Comparison of ENCODE assay signal across 15 cellular contexts in genomic region chr1:239831577-239832355, GRCh38.
DNase-seq lines count a peak whose midpoint lies in the region; ATAC-seq and TF ChIP-seq lines count a peak whose summit lies in the region.
"Had no signal": no experiment of that assay in that cellular context is flagged by ENCODE, and none has a peak within 500 bp of the region (broad histone marks: within the 10 kb centered on the region; RNA-seq: fewer than 3 reads in every experiment).

No MANE protein-coding gene starts in this region.

- no peaks in the 10 kb centered on the region for H4K20me1 ChIP-seq in OCI-LY3 (ENCODE audit: insufficient read depth, low read length)

- no peaks in the 10 kb centered on the region for H3K9me3 Mint-ChIP-seq in endothelial cell (ENCODE audit: unreplicated experiment)
- H3K9me3 Mint-ChIP-seq: CD4-positive, alpha-beta T cell; H9 had no signal

- H3K27me3 Mint-ChIP-seq in endothelial cell (ENCODE audit: unreplicated experiment): peaks cover 9% of the 10 kb centered on the region
- H3K27me3 Mint-ChIP-seq: B cell; CD4-positive, alpha-beta T cell had no signal

- H3K4me1 ChIP-seq in BE2C: peaks cover 13% of the 10 kb centered on the region
- peaks cover 11% of the 10 kb centered on the region for H3K4me1 ChIP-seq in OCI-LY3 (ENCODE audit: low read length)
- H3K4me1 ChIP-seq: Caco-2 had no signal

- TF ChIP-seq CTCF in BE2C (IDR thresholded peaks at IDR 0.05; ENCODE audit: low read depth, low read length) (no peak), OCI-LY3 (IDR thresholded peaks at IDR 0.05; ENCODE audit: low read depth, low read length) (no peak), endothelial cell (IDR thresholded peaks at IDR 0.05; ENCODE audit: unreplicated experiment) (no peak)

- H3K4me1 Mint-ChIP-seq in endothelial cell (ENCODE audit: unreplicated experiment): peaks cover 53% of the 10 kb centered on the region
- H3K4me1 Mint-ChIP-seq: B cell had no signal

- no peak overlapping the region for H3K9ac ChIP-seq in OCI-LY3 (ENCODE audit: low read length)

- H3K4me3 Mint-ChIP-seq in endothelial cell (ENCODE audit: unreplicated experiment): no peak overlapping the region
- H3K4me3 Mint-ChIP-seq: B cell; CD4-positive, alpha-beta T cell; H9 had no signal

- ATAC-seq in GM21723 (IDR thresholded peaks at IDR 0.05; ENCODE audit: unreplicated experiment) (no peak), GM21381 (IDR thresholded peaks at IDR 0.05; ENCODE audit: unreplicated experiment) (no peak)

- peaks cover 15% of the 10 kb centered on the region for H3K36me3 Mint-ChIP-seq in endothelial cell (ENCODE audit: low read depth, unreplicated experiment)

- peak overlapping the region; percentile 36 for H3K4me2 ChIP-seq in OCI-LY3 (ENCODE audit: low read length)

- in situ Hi-C loops in KBM-7 (cut with MboI; ENCODE audit: low pct_unique_long_range_greater_than_20kb, low sequenced_read_pairs): no loop called here

- no peaks in the 10 kb centered on the region for H3K27me3 ChIP-seq in BE2C
- H3K27me3 ChIP-seq in OCI-LY3 (ENCODE audit: low read depth, low read length): no peaks in the 10 kb centered on the region

- H3K36me3 ChIP-seq in BE2C: no peaks in the 10 kb centered on the region
- H3K36me3 ChIP-seq in OCI-LY3 (replicated peaks; ENCODE audit: low read depth, low read length): no peaks in the 10 kb centered on the region

- DNase-seq in BE2C (peak; percentile 25), KBM-7 (peak; percentile 33), endothelial cell (ENCODE audit: low spot score) (no peak), NCI-H524 (lab: John Stamatoyannopoulos, UW) (no peak), NCI-H187 (lab: John Stamatoyannopoulos, UW) (no peak)
- DNase-seq: 8988T; Caco-2; CD4-positive, alpha-beta T cell; GDM1; H9 had no signal

- H3K9me3 ChIP-seq in BE2C (no peaks in the 10 kb centered on the region), OCI-LY3 (ENCODE audit: insufficient read depth, low read length) (no peaks in the 10 kb centered on the region)
- H3K9me3 ChIP-seq: Caco-2 had no signal

- H3K4me3 ChIP-seq in BE2C (ENCODE audit: low read depth, low read length) (no peak overlapping the region), OCI-LY3 (ENCODE audit: low read length) (no peak overlapping the region)

- H2AFZ ChIP-seq in OCI-LY3 (ENCODE audit: low read depth, low read length): peak overlapping the region; percentile 40; the same call in 1 of the 2 replicates

- H3K27ac ChIP-seq in OCI-LY3 (ENCODE audit: low read length): no peak overlapping the region
- H3K27ac ChIP-seq: C4-2B had no signal

- no peaks in the 10 kb centered on the region for H3K79me2 ChIP-seq in OCI-LY3 (ENCODE audit: low read length)

- peak overlapping the region; percentile 87 for H3K27ac Mint-ChIP-seq in endothelial cell (ENCODE audit: unreplicated experiment)
- H3K27ac Mint-ChIP-seq: B cell; CD4-positive, alpha-beta T cell had no signal

Comparison
In these comparisons a context has a peak if more than half of its experiments do, and no peak if none do; other contexts are left out.
1. DNase-seq: peak in BE2C (single experiment) and KBM-7 (single experiment); none in endothelial cell (single experiment), NCI-H524 (0 of 2) and NCI-H187 (0 of 2).